In genomic region chr1:190022709-190023108, GRCh38 we compare ENCODE assay signal across 11 cellular contexts.
DNase-seq lines count a peak whose midpoint lies in the region; ATAC-seq, FAIRE-seq and TF ChIP-seq lines count a peak whose summit lies in the region.
"Had no signal": no experiment of that assay in that cellular context is flagged by ENCODE, and none has a peak within 500 bp of the region (broad histone marks: within the 10 kb centered on the region; RNA-seq: fewer than 3 reads in every experiment).

No MANE protein-coding gene starts in this region.

- intact Hi-C loops in GM12878 (cut with micrococcal nuclease; ENCODE audit: unreplicated experiment) = no loop called here

- H3K4me2 ChIP-seq in GM12878 (ENCODE audit: control insufficient read depth, insufficient read depth) = no peak overlapping the region

- FAIRE-seq in H54 (lab: Jason Lieb, UNC) (peak; percentile 95), GM12878 (lab: Jason Lieb, UNC) (no peak)

- no peak overlapping the region for H3K27ac ChIP-seq in GM12878 (ENCODE audit: control insufficient read depth, insufficient read depth)
- no peak overlapping the region for H3K27ac ChIP-seq in substantia nigra (ENCODE audit: low read depth, low read length, poor library complexity, severe bottlenecking)
- H3K27ac ChIP-seq: ascending aorta had no signal

- RAD21 ChIA-PET in GM12878 (lab: Charles Lee; ENCODE audit: unreplicated experiment) = no interaction called here

- in situ Hi-C loops in GM12878 (cut with MboI) = no loop called here

- no peaks in the 10 kb centered on the region for H3K27me3 ChIP-seq in GM12878 (replicated peaks in 1 of 2; ENCODE audit: control insufficient read depth in 2 of 2, insufficient read depth in 2 of 2, low read length in 1 of 2)
- H3K27me3 ChIP-seq: ascending aorta had no signal

- POLR2A ChIA-PET in GM12878 (lab: Charles Lee) = no interaction called here

- no peak for TF ChIP-seq RAD21 in GM12878 (IDR thresholded peaks at IDR 0.05; ENCODE audit: insufficient read depth, low read depth, low read length)

- ATAC-seq in GM12878 = peak; percentile 83

- H3K4me3 ChIP-seq in GM12878 = no peak overlapping the region
- H3K4me3 ChIP-seq: ascending aorta had no signal

- DNase-seq in DMS53 (lab: John Stamatoyannopoulos, UW) (peak; percentile 61), H54 (ENCODE audit: insufficient read length, low spot score) (no peak), M059J (ENCODE audit: low read depth) (peak; percentile 23), GM12878 (ENCODE audit: low read depth, low spot score) (no peak), substantia nigra (lab: John Stamatoyannopoulos, UW) (no peak), endothelial cell (ENCODE audit: low spot score) (no peak), type B pancreatic cell (ENCODE audit: extremely low spot score, unreplicated experiment) (no peak), NCI-H1048 (lab: John Stamatoyannopoulos, UW) (no peak)
- DNase-seq: activated T-cell treated with anti-CD3 and anti-CD28 coated beads for 4 hours, DND-41 had no signal

- CTCF ChIA-PET in GM12878 (lab: Yijun Ruan, JAX) = no interaction called here

- H3K9ac ChIP-seq in GM12878 (ENCODE audit: control insufficient read depth, insufficient read depth, low read length) = no peak overlapping the region

- no peak for TF ChIP-seq EP300 in GM12878 (IDR thresholded peaks at IDR 0.05; ENCODE audit: borderline replicate concordance in 1 of 2, control insufficient read depth in 1 of 2, low read depth in 2 of 2, low read length in 2 of 2)

- H3K4me3 Mint-ChIP-seq in endothelial cell (ENCODE audit: unreplicated experiment) (no peak overlapping the region), type B pancreatic cell (no peak overlapping the region)

- 5% methylated on average over 3 of the region's 3 CpGs for WGBS in GM12878 (ENCODE audit: insufficient coverage, insufficient replicate concordance, low lambda C conversion rate, missing lambda C conversion rate)

- no peak overlapping the region for H2AFZ ChIP-seq in GM12878 (ENCODE audit: control insufficient read depth, low read depth, low read length)

- no TSS peak for BruUV-seq in GM12878 (replicated peaks; lab: Mats Ljungman, UMichigan)

- H3K27me3 Mint-ChIP-seq in endothelial cell (ENCODE audit: unreplicated experiment) (peaks cover 2% of the 10 kb centered on the region), type B pancreatic cell (no peaks in the 10 kb centered on the region)

- H3K27ac Mint-ChIP-seq in endothelial cell (ENCODE audit: unreplicated experiment) = no peak overlapping the region
- H3K27ac Mint-ChIP-seq in type B pancreatic cell = no peak overlapping the region

- H3K79me2 ChIP-seq in GM12878 (ENCODE audit: control insufficient read depth, insufficient read depth, low read length) = no peaks in the 10 kb centered on the region

- TF ChIP-seq CTCF in GM12878 (IDR thresholded peaks at IDR 0.05 in 2 of 3, conservative IDR thresholded peaks at IDR 0.05 in 1 of 3; ENCODE audit: control insufficient read depth in 2 of 3, extremely low read depth in 1 of 3, insufficient read depth in 1 of 3, low read depth in 3 of 3, low read length in 3 of 3) (no peak), endothelial cell (IDR thresholded peaks at IDR 0.05; ENCODE audit: unreplicated experiment) (no peak), type B pancreatic cell (conservative IDR thresholded peaks at IDR 0.05) (no peak)

- no peaks in the 10 kb centered on the region for H3K9me3 ChIP-seq in GM12878 (replicated peaks; ENCODE audit: control insufficient read depth, insufficient read depth, low read length)

- no peaks in the 10 kb centered on the region for H3K36me3 ChIP-seq in GM12878 (ENCODE audit: control insufficient read depth in 2 of 2, insufficient read depth in 2 of 2, low read length in 1 of 2)
- H3K36me3 ChIP-seq: ascending aorta had no signal

- H3K4me1 Mint-ChIP-seq in endothelial cell (ENCODE audit: unreplicated experiment) = no peaks in the 10 kb centered on the region
- H3K4me1 Mint-ChIP-seq in type B pancreatic cell (ENCODE audit: unreplicated experiment) = no peaks in the 10 kb centered on the region

- H3K36me3 Mint-ChIP-seq in endothelial cell (ENCODE audit: low read depth, unreplicated experiment) = no peaks in the 10 kb centered on the region
- H3K36me3 Mint-ChIP-seq in type B pancreatic cell = no peaks in the 10 kb centered on the region

- TF ChIP-seq POLR2A in H54 (IDR thresholded peaks at IDR 0.05; ENCODE audit: low read depth, low read length) (no peak), GM12878 (IDR thresholded peaks at IDR 0.05; ENCODE audit: low read depth, low read length) (no peak)

- SMC1A ChIA-PET in GM12878 (lab: Charles Lee; ENCODE audit: uncharacterized antibody, unreplicated experiment) = no interaction called here

- H4K20me1 ChIP-seq in GM12878 (ENCODE audit: control insufficient read depth, insufficient read depth) = no peaks in the 10 kb centered on the region

- no peaks in the 10 kb centered on the region for H3K4me1 ChIP-seq in GM12878 (ENCODE audit: control insufficient read depth, insufficient read depth, low read length)
- H3K4me1 ChIP-seq: ascending aorta had no signal

- no peaks in the 10 kb centered on the region for H3K9me3 Mint-ChIP-seq in endothelial cell (ENCODE audit: unreplicated experiment)
- no peaks in the 10 kb centered on the region for H3K9me3 Mint-ChIP-seq in type B pancreatic cell

TF ChIP-seq in GM12878, 131 proteins besides CTCF, POLR2A, EP300 and RAD21:
- TF ChIP-seq RUNX3 (IDR thresholded peaks at IDR 0.05; ENCODE audit: low read length) (peak; percentile 74), DPF2 (IDR thresholded peaks at IDR 0.05) (0 out of 2 replicates have a peak, but pooled peaks have one; percentile 28), MTA2 (IDR thresholded peaks at IDR 0.05; ENCODE audit: low read depth) (no peak), BHLHE40 (IDR thresholded peaks at IDR 0.05; ENCODE audit: borderline replicate concordance in 1 of 2, low read depth in 2 of 2, low read length in 1 of 2) (no peak), CREM (IDR thresholded peaks at IDR 0.05; ENCODE audit: low read depth) (no peak), IKZF2 (IDR thresholded peaks at IDR 0.05) (peak in 1 of 2 experiments; percentile 44; a peak in 2 of 4 replicates), ZNF384 (IDR thresholded peaks at IDR 0.05; ENCODE audit: borderline replicate concordance, low read depth, low read length) (no peak), MYB (IDR thresholded peaks at IDR 0.05; ENCODE audit: borderline replicate concordance, low read depth, low read length) (no peak), NFXL1 (IDR thresholded peaks at IDR 0.05; ENCODE audit: borderline replicate concordance) (no peak), SUZ12 (IDR thresholded peaks at IDR 0.05; ENCODE audit: unreplicated experiment) (no peak), ZNF622 (IDR thresholded peaks at IDR 0.05) (no peak), RFX5 (IDR thresholded peaks at IDR 0.05; ENCODE audit: low read depth, low read length) (no peak), JUNB (IDR thresholded peaks at IDR 0.05) (peak; percentile 48), BCL3 (IDR thresholded peaks at IDR 0.05; ENCODE audit: borderline replicate concordance, insufficient read depth, low read depth, low read length, poor library complexity, severe bottlenecking) (no peak), ZBTB33 (IDR thresholded peaks at IDR 0.05) (no peak)

Comparison
In these comparisons a context has a peak if more than half of its experiments do, and no peak if none do; other contexts are left out.
1. DNase-seq: peak in DMS53 (single experiment) and M059J (single experiment); none in H54 (single experiment), GM12878 (single experiment), substantia nigra (0 of 49), endothelial cell (single experiment), type B pancreatic cell (single experiment) and NCI-H1048 (single experiment).